In genomic region chr2:218958276-218958675, GRCh38 we compare ENCODE assay signal across 25 cellular contexts. TPM values are rescaled to one million over a fixed set of nuclear protein-coding genes. Genes with fewer than 3 reads are reported as not detected.
DNase-seq lines count a peak whose midpoint lies in the region; ATAC-seq and TF ChIP-seq lines count a peak whose summit lies in the region.
"Had no signal": no experiment of that assay in that cellular context is flagged by ENCODE, and none has a peak within 500 bp of the region (broad histone marks: within the 10 kb centered on the region; RNA-seq: fewer than 3 reads in every experiment).

No MANE protein-coding gene starts in this region.

- no peaks in the 10 kb centered on the region for H3K9me3 Mint-ChIP-seq in activated CD8-positive, alpha-beta memory T cell treated with anti-CD3 and anti-CD28 coated beads, Interleukin-2, amount 10 ng/mL, durations not matched to agents 7 days and 5 days (ENCODE audit: low read depth)
- H3K9me3 Mint-ChIP-seq in glutamatergic neuron (ENCODE audit: unreplicated experiment): peaks cover 21% of the 10 kb centered on the region
- no peaks in the 10 kb centered on the region for H3K9me3 Mint-ChIP-seq in stimulated activated effector memory CD8-positive, alpha-beta T cell treated with anti-CD3 and anti-CD28 coated beads, Interleukin-12 subunit alpha, Interleukin-12 subunit beta, amount 100 ng/mL, for 72 hours
- H3K9me3 Mint-ChIP-seq: activated T-helper 2 cell treated with anti-CD3 and anti-CD28 coated beads, Interferon-gamma antibody, Interleukin-2, Interleukin-4, amounts not matched to agents 10 μg/mL and 5 μg/mL and 100 μg/mL, durations not matched to agents 14 hours and 24 hours and 36 hours had no signal

- TF ChIP-seq CTCF in PC-9 (conservative IDR thresholded peaks at IDR 0.05) (no peak), glutamatergic neuron (IDR thresholded peaks at IDR 0.05; ENCODE audit: partially characterized antibody, unreplicated experiment) (no peak)

- no peaks in the 10 kb centered on the region for H3K27me3 ChIP-seq in PC-9 (ENCODE audit: insufficient read depth, low read depth)

- POLR2A ChIA-PET in PC-9 (lab: Charles Lee; ENCODE audit: unreplicated experiment): no interaction called here

- peak; percentile 38 for DNase-seq in activated CD8-positive, alpha-beta memory T cell treated with anti-CD3 and anti-CD28 coated beads, Interleukin-2, amount 10 ng/mL, durations not matched to agents 7 days and 5 days
- DNase-seq in activated CD8-positive, alpha-beta memory T cell treated with anti-CD3 and anti-CD28 coated beads, Interleukin-2, amount 50 U/mL, for 4 hours: no peak
- DNase-seq in PC-9 (no peak), glutamatergic neuron (no peak), medulla oblongata (ENCODE audit: extremely low spot score) (no peak), NCI-H1092 treated with DMSO at 0.1 percent for 48 hours (lab: John Stamatoyannopoulos, UW) (no peak)
- DNase-seq in stimulated activated effector memory CD8-positive, alpha-beta T cell treated with anti-CD3 and anti-CD28 coated beads, Interleukin-12 subunit alpha, Interleukin-12 subunit beta, amount 100 ng/mL, for 72 hours (ENCODE audit: low spot score in 2 of 2): no peak
- DNase-seq: 8988T; activated CD4-positive, alpha-beta T cell treated with anti-CD3 and anti-CD28 coated beads, Interleukin-2, amount 10 ng/mL, durations not matched to agents 24 days and 14 days; heart right ventricle; immature natural killer cell; left lung; NCI-H1105 treated with DMSO at 0.1 percent for 48 hours; NCI-H2081 treated with DMSO at 0.1 percent for 48 hours; NCI-H446; SHP77 treated with DMSO at 0.1 percent for 48 hours; stimulated activated CD4-positive, alpha-beta T cell treated with anti-CD3 and anti-CD28 coated beads, Interleukin-4, amount 100 ng/mL, for 1 hour; stimulated activated naive CD8-positive, alpha-beta T cell treated with anti-CD3 and anti-CD28 coated beads, Interleukin-15, Interleukin-2, amounts not matched to agents 100 U/mL and 50 U/mL, for 24 hours; tibial artery had no signal

- peaks cover 3% of the 10 kb centered on the region; the same call in 1 of the 2 replicates for H3K4me1 ChIP-seq in PC-9 (replicated peaks; ENCODE audit: insufficient read depth)

- H3F3A ChIP-seq in PC-9 (ENCODE audit: insufficient read depth, low read depth): peaks cover 7% of the 10 kb centered on the region; the same call in 1 of the 2 replicates

- CTCF ChIA-PET in activated CD8-positive, alpha-beta memory T cell treated with anti-CD3 and anti-CD28 coated beads, Interleukin-2, amount 10 ng/mL, durations not matched to agents 7 days and 5 days (lab: Charles Lee): interaction anchor here (1.1 to 2.5 kb wide), 3 partner anchors 17 to 24 kb away, joined by 3 to 17 read pairs (median 5); no protein-coding TSS in a partner anchor
- CTCF ChIA-PET in PC-9 (lab: Charles Lee): interaction anchor here (0.6 kb wide), 1 partner anchor 11 kb away, joined by 6 read pairs; no protein-coding TSS in a partner anchor

- no peak overlapping the region for H3K27ac ChIP-seq in PC-9
- H3K27ac ChIP-seq: heart right ventricle, HL-60, left lung, skin epidermis, tibial artery had no signal

- H3K4me3 Mint-ChIP-seq in activated CD8-positive, alpha-beta memory T cell treated with anti-CD3 and anti-CD28 coated beads, Interleukin-2, amount 10 ng/mL, durations not matched to agents 7 days and 5 days: no peak overlapping the region
- peak overlapping the region; percentile 93 for H3K4me3 Mint-ChIP-seq in glutamatergic neuron (ENCODE audit: unreplicated experiment)
- H3K4me3 Mint-ChIP-seq in stimulated activated effector memory CD8-positive, alpha-beta T cell treated with anti-CD3 and anti-CD28 coated beads, Interleukin-12 subunit alpha, Interleukin-12 subunit beta, amount 100 ng/mL, for 72 hours: peak overlapping the region; percentile 61

- H3K27ac Mint-ChIP-seq in activated CD8-positive, alpha-beta memory T cell treated with anti-CD3 and anti-CD28 coated beads, Interleukin-2, amount 10 ng/mL, durations not matched to agents 7 days and 5 days: no peak overlapping the region
- H3K27ac Mint-ChIP-seq in glutamatergic neuron (ENCODE audit: unreplicated experiment): no peak overlapping the region
- H3K27ac Mint-ChIP-seq in stimulated activated effector memory CD8-positive, alpha-beta T cell treated with anti-CD3 and anti-CD28 coated beads, Interleukin-12 subunit alpha, Interleukin-12 subunit beta, amount 100 ng/mL, for 72 hours: no peak overlapping the region
- H3K27ac Mint-ChIP-seq: activated CD4-positive, alpha-beta T cell treated with anti-CD3 and anti-CD28 coated beads, Interleukin-2, amount 10 ng/mL, durations not matched to agents 24 days and 14 days; activated T-helper 2 cell treated with anti-CD3 and anti-CD28 coated beads, Interferon-gamma antibody, Interleukin-2, Interleukin-4, amounts not matched to agents 10 μg/mL and 5 μg/mL and 100 μg/mL, durations not matched to agents 14 hours and 24 hours and 36 hours; immature natural killer cell had no signal

- no TSS peak for BruUV-seq in PC-9 (replicated peaks; lab: Mats Ljungman, UMichigan)

- H3K36me3 Mint-ChIP-seq in activated CD8-positive, alpha-beta memory T cell treated with anti-CD3 and anti-CD28 coated beads, Interleukin-2, amount 10 ng/mL, durations not matched to agents 7 days and 5 days: peaks cover 4% of the 10 kb centered on the region
- peaks cover 6% of the 10 kb centered on the region for H3K36me3 Mint-ChIP-seq in glutamatergic neuron (ENCODE audit: unreplicated experiment)
- H3K36me3 Mint-ChIP-seq in stimulated activated effector memory CD8-positive, alpha-beta T cell treated with anti-CD3 and anti-CD28 coated beads, Interleukin-12 subunit alpha, Interleukin-12 subunit beta, amount 100 ng/mL, for 72 hours: peaks cover 6% of the 10 kb centered on the region

- no peaks in the 10 kb centered on the region for H3K9me3 ChIP-seq in PC-9 (ENCODE audit: insufficient read depth, low read depth)
- H3K9me3 ChIP-seq: heart right ventricle, left lung, tibial artery had no signal

- no peaks in the 10 kb centered on the region for H3K36me3 ChIP-seq in PC-9 (ENCODE audit: low read depth)
- H3K36me3 ChIP-seq: heart right ventricle, left lung, tibial artery had no signal

- H3K4me1 Mint-ChIP-seq in activated CD8-positive, alpha-beta memory T cell treated with anti-CD3 and anti-CD28 coated beads, Interleukin-2, amount 10 ng/mL, durations not matched to agents 7 days and 5 days: peaks cover 12% of the 10 kb centered on the region
- H3K4me1 Mint-ChIP-seq in glutamatergic neuron (ENCODE audit: low read depth, unreplicated experiment): peaks cover 13% of the 10 kb centered on the region
- H3K4me1 Mint-ChIP-seq in stimulated activated effector memory CD8-positive, alpha-beta T cell treated with anti-CD3 and anti-CD28 coated beads, Interleukin-12 subunit alpha, Interleukin-12 subunit beta, amount 100 ng/mL, for 72 hours: peaks cover 8% of the 10 kb centered on the region

- no peak overlapping the region for H2AFZ ChIP-seq in PC-9

- H4K20me1 ChIP-seq in PC-9 (ENCODE audit: insufficient read depth): no peaks in the 10 kb centered on the region

- H3K79me2 ChIP-seq in PC-9 (ENCODE audit: low read depth): no peaks in the 10 kb centered on the region

- ATAC-seq in activated CD8-positive, alpha-beta memory T cell treated with anti-CD3 and anti-CD28 coated beads, Interleukin-2, amount 10 ng/mL, durations not matched to agents 7 days and 5 days: no peak
- ATAC-seq in stimulated activated effector memory CD8-positive, alpha-beta T cell treated with anti-CD3 and anti-CD28 coated beads, Interleukin-12 subunit alpha, Interleukin-12 subunit beta, amount 100 ng/mL, for 72 hours: no peak
- ATAC-seq in GM21526 (IDR thresholded peaks at IDR 0.05; ENCODE audit: low FRiP score, unreplicated experiment): no peak
- ATAC-seq: heart right ventricle; left lung; stimulated activated naive CD8-positive, alpha-beta T cell treated with anti-CD3 and anti-CD28 coated beads, Interleukin-15, Interleukin-2, amounts not matched to agents 100 U/mL and 50 U/mL, for 24 hours had no signal

- no peaks in the 10 kb centered on the region for H3K9me2 ChIP-seq in PC-9 (ENCODE audit: insufficient read depth)

- intact Hi-C loops in PC-9 (cut with micrococcal nuclease; ENCODE audit: unreplicated experiment): no loop called here

- H3K27me3 Mint-ChIP-seq in activated CD8-positive, alpha-beta memory T cell treated with anti-CD3 and anti-CD28 coated beads, Interleukin-2, amount 10 ng/mL, durations not matched to agents 7 days and 5 days: peaks cover 76% of the 10 kb centered on the region
- H3K27me3 Mint-ChIP-seq in glutamatergic neuron (ENCODE audit: unreplicated experiment): peaks cover 22% of the 10 kb centered on the region

- no peak overlapping the region for H3K4me3 ChIP-seq in PC-9
- H3K4me3 ChIP-seq: left lung, tibial artery had no signal

- H3K4me2 ChIP-seq in PC-9: peak overlapping the region; percentile 68; the same call in 1 of the 2 replicates

RNA-seq across cellular contexts. Expression of gene CDK5R2, which starts 1.2 kb away (rescaled TPM):
- total RNA-seq in activated CD8-positive, alpha-beta memory T cell treated with anti-CD3 and anti-CD28 coated beads, Interleukin-2, amount 10 ng/mL, durations not matched to agents 7 days and 5 days: not detected
- total RNA-seq in PC-9 (2021) (0.17 and 0.20 TPM in 2 replicates), glutamatergic neuron (ENCODE audit: unreplicated experiment) (46.1 TPM)
- total RNA-seq: activated CD4-positive, alpha-beta T cell treated with anti-CD3 and anti-CD28 coated beads, Interleukin-2, amount 10 ng/mL, durations not matched to agents 24 days and 14 days; activated T-helper 2 cell treated with anti-CD3 and anti-CD28 coated beads, Interferon-gamma antibody, Interleukin-2, Interleukin-4, amounts not matched to agents 10 μg/mL and 5 μg/mL and 100 μg/mL, durations not matched to agents 14 hours and 24 hours and 36 hours; left lung; T-helper 1 cell treated with Interleukin-12 subunit alpha and Interleukin-12 subunit beta and Interleukin-4 antibody, amounts not matched to agents 30 ng/mL and 1 ng/mL, for 36 hours had no signal

RNA-seq across cellular contexts. Expression of gene FEV, which starts 26.7 kb away (rescaled TPM):
- not detected for total RNA-seq in activated CD8-positive, alpha-beta memory T cell treated with anti-CD3 and anti-CD28 coated beads, Interleukin-2, amount 10 ng/mL, durations not matched to agents 7 days and 5 days
- total RNA-seq in PC-9 (2021) (not detected in 2 replicates), glutamatergic neuron (ENCODE audit: unreplicated experiment) (not detected)
- total RNA-seq: activated CD4-positive, alpha-beta T cell treated with anti-CD3 and anti-CD28 coated beads, Interleukin-2, amount 10 ng/mL, durations not matched to agents 24 days and 14 days; activated T-helper 2 cell treated with anti-CD3 and anti-CD28 coated beads, Interferon-gamma antibody, Interleukin-2, Interleukin-4, amounts not matched to agents 10 μg/mL and 5 μg/mL and 100 μg/mL, durations not matched to agents 14 hours and 24 hours and 36 hours; H4; heart right ventricle; left lung; T-helper 1 cell treated with Interleukin-12 subunit alpha and Interleukin-12 subunit beta and Interleukin-4 antibody, amounts not matched to agents 30 ng/mL and 1 ng/mL, for 36 hours had no signal

RNA-seq across cellular contexts. Expression of gene CRYBA2, which starts 34.9 kb away (rescaled TPM):
- not detected for total RNA-seq in activated CD8-positive, alpha-beta memory T cell treated with anti-CD3 and anti-CD28 coated beads, Interleukin-2, amount 10 ng/mL, durations not matched to agents 7 days and 5 days
- not detected in 2 replicates for total RNA-seq in PC-9 (2021)
- 0.49 TPM for total RNA-seq in glutamatergic neuron (ENCODE audit: unreplicated experiment)
- total RNA-seq: activated CD4-positive, alpha-beta T cell treated with anti-CD3 and anti-CD28 coated beads, Interleukin-2, amount 10 ng/mL, durations not matched to agents 24 days and 14 days; activated T-helper 2 cell treated with anti-CD3 and anti-CD28 coated beads, Interferon-gamma antibody, Interleukin-2, Interleukin-4, amounts not matched to agents 10 μg/mL and 5 μg/mL and 100 μg/mL, durations not matched to agents 14 hours and 24 hours and 36 hours; H4; heart right ventricle; left lung; T-helper 1 cell treated with Interleukin-12 subunit alpha and Interleukin-12 subunit beta and Interleukin-4 antibody, amounts not matched to agents 30 ng/mL and 1 ng/mL, for 36 hours had no signal

Comparison
In these comparisons a context has a peak if more than half of its experiments do, and no peak if none do; other contexts are left out.
1. RNA of gene CDK5R2, which starts 1.2 kb away (total RNA-seq): 46.1 TPM in glutamatergic neuron (single experiment); 0.17 to 0.20 TPM in PC-9 and not detected in activated CD8-positive, alpha-beta memory T cell treated with anti-CD3 and anti-CD28 coated beads, Interleukin-2, amount 10 ng/mL, durations not matched to agents 7 days and 5 days; every median in the first group is over 10 times any median in the second.